Comparison of ENCODE assay signal across 9 cellular contexts in the genomic region with DNA sequence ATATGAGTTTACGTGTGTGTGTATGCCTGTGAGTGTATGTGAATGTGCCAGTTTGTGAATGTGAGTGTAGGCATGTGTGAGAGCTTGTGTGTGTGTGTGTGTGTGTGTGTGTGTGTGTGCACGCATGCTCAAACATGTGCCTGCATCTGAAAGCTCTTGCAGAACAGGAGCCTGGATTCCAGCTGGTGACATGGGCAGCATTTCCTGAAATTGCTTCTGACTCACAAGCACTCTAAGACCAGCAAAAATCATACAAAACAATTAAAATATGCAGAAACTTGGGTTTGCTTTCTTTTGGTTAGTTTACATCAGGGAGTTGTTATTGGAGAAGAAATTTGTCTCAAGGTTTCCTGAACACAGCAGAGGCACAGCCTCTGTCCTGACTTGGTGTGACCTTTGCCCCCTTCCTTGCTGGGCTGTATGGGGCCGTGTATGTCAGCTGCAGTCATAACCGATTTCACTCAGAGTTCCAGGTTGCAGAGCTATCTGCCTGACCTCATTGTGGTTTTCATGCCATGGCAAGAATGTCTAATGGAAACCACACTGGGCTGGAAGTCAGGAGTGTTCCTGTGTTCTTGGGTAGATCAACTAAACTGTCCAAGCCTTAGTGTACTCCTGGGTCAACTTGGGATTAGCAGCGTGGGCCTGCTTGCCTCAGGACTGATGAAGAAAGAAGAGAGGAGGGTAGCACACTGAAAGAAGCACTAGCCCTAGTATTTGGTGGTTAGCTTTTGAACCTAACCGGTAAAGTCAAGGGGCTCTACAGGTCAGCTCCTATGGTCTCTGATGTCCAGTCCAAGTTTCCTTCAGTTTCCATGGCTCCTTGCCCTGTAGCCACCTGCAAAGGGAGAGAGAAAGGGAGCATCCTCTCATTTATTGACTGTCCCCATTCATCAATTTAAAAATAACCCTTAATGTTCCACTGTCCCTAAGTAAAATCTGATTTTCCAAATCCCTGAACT.
DNase-seq lines count a peak whose midpoint lies in the region; ATAC-seq, FAIRE-seq and TF ChIP-seq lines count a peak whose summit lies in the region.
"Had no signal": no experiment of that assay in that cellular context is flagged by ENCODE, and none has a peak within 500 bp of the region (broad histone marks: within the 10 kb centered on the region; RNA-seq: fewer than 3 reads in every experiment).

No MANE protein-coding gene starts in this region.

- peaks cover 41% of the 10 kb centered on the region for H3K4me1 Mint-ChIP-seq in neural progenitor cell

- H3K27ac ChIP-seq in epithelial cell of prostate (peak overlapping the region; percentile 41), neural progenitor cell (no peak overlapping the region)

- H2AFZ ChIP-seq in neural progenitor cell (replicated peaks): no peak overlapping the region

- no peaks in the 10 kb centered on the region for H3F3A ChIP-seq in neural progenitor cell (ENCODE audit: low read depth)

- H3K27ac Mint-ChIP-seq in neural progenitor cell: peak overlapping the region; percentile 8

- H3K27me3 ChIP-seq in neural progenitor cell: no peaks in the 10 kb centered on the region

- H3K9me3 Mint-ChIP-seq in neural progenitor cell: peaks cover 16% of the 10 kb centered on the region

- H4K20me1 ChIP-seq in neural progenitor cell (ENCODE audit: low read depth): no peaks in the 10 kb centered on the region

- DNase-seq in DMS79 (lab: John Stamatoyannopoulos, UW) (peak; percentile 18), RCC 7860 (ENCODE audit: low spot score) (peak; percentile 93), epithelial cell of prostate (ENCODE audit: low read depth, low spot score) (peak; percentile 65), neural progenitor cell (ENCODE audit: low spot score) (no peak), NCI-H82 treated with DMSO at 0.1 percent for 48 hours (lab: John Stamatoyannopoulos, UW; ENCODE audit: unreplicated experiment) (no peak), erythroblast (lab: John Stamatoyannopoulos, UW) (no peak)
- DNase-seq: activated effector memory CD4-positive, alpha-beta T cell treated with anti-CD3 and anti-CD28 coated beads, Interleukin-2, amount 50 U/mL, for 16 hours had no signal

- no peak for ATAC-seq in HG03378 (IDR thresholded peaks at IDR 0.05; ENCODE audit: unreplicated experiment)
- ATAC-seq in GM18517 (IDR thresholded peaks at IDR 0.05; ENCODE audit: unreplicated experiment): no peak

- peaks cover 4% of the 10 kb centered on the region for H3K4me1 ChIP-seq in neural progenitor cell

- H3K36me3 Mint-ChIP-seq in neural progenitor cell: no peaks in the 10 kb centered on the region

- H3K9me3 ChIP-seq in neural progenitor cell (ENCODE audit: low read depth): no peaks in the 10 kb centered on the region

- FAIRE-seq in RCC 7860 (lab: Jason Lieb, UNC): peak; percentile 97

- no peak overlapping the region for H3K4me3 Mint-ChIP-seq in neural progenitor cell

- H3K4me2 ChIP-seq in neural progenitor cell: no peak overlapping the region

- H3K9ac ChIP-seq in neural progenitor cell: no peak overlapping the region

- H3K79me2 ChIP-seq in neural progenitor cell (ENCODE audit: low read depth): no peaks in the 10 kb centered on the region

- H3K4me3 ChIP-seq in neural progenitor cell: no peak overlapping the region

- no peak for TF ChIP-seq POLR2A in erythroblast (IDR thresholded peaks at IDR 0.05; ENCODE audit: low read length)

- no peak for TF ChIP-seq CTCF in neural progenitor cell (IDR thresholded peaks at IDR 0.05)

- H3K27me3 Mint-ChIP-seq in neural progenitor cell (ENCODE audit: insufficient read depth, low read depth): peaks cover 3% of the 10 kb centered on the region

- no peaks in the 10 kb centered on the region for H3K36me3 ChIP-seq in neural progenitor cell

Comparison
In these comparisons a context has a peak if more than half of its experiments do, and no peak if none do; other contexts are left out.
1. DNase-seq: peak in DMS79 (single experiment), RCC 7860 (single experiment) and epithelial cell of prostate (single experiment); none in neural progenitor cell (single experiment), NCI-H82 treated with DMSO at 0.1 percent for 48 hours (single experiment) and erythroblast (0 of 2).